18 cellular contexts compared by ENCODE assay signal in genomic region chr15:62464705-62465104, GRCh38.
A peak's percentile ranks its signal among the peaks of the same experiment; 100 is the strongest.
DNase-seq lines count a peak whose midpoint lies in the region; ATAC-seq and TF ChIP-seq lines count a peak whose summit lies in the region.
"Had no signal": no experiment of that assay in that cellular context is flagged by ENCODE, and none has a peak within 500 bp of the region (broad histone marks: within the 10 kb centered on the region; RNA-seq: fewer than 3 reads in every experiment).

No MANE protein-coding gene starts in this region.

- DNase-seq in A172 (ENCODE audit: low spot score) (peak; percentile 34), HFFc6 (peak; percentile 77), astrocyte of the hippocampus (ENCODE audit: low read depth, low spot score) (peak; percentile 81), iris pigment epithelial cell (ENCODE audit: low read depth) (peak; percentile 58), ureter (ENCODE audit: low spot score) (no peak)
- DNase-seq in activated CD4-positive, alpha-beta T cell treated with anti-CD3 and anti-CD28 coated beads, Interleukin-2, amount 50 U/mL, for 1 hour = no peak
- DNase-seq in activated CD4-positive, alpha-beta T cell treated with anti-CD3 and anti-CD28 coated beads, Interleukin-2, amount 10 ng/mL, durations not matched to agents 24 days and 14 days = no peak
- DNase-seq: 8988T; activated CD4-positive, alpha-beta T cell treated with anti-CD3 and anti-CD28 coated beads, Interleukin-2, amount 50 U/mL, for 4 hours; brain microvascular endothelial cell; heart right ventricle; lower lobe of right lung; NCI-H1105; NCI-H446 treated with DMSO at 0.1 percent for 48 hours; pancreas; Peyer's patch had no signal

- H3K36me3 Mint-ChIP-seq in HFFc6 (ENCODE audit: low read depth) = peaks cover 20% of the 10 kb centered on the region
- H3K36me3 Mint-ChIP-seq in activated CD4-positive, alpha-beta T cell treated with anti-CD3 and anti-CD28 coated beads, Interleukin-2, amount 10 ng/mL, durations not matched to agents 24 days and 14 days (ENCODE audit: low read depth) = no peaks in the 10 kb centered on the region

- no peaks in the 10 kb centered on the region for H3K9me3 Mint-ChIP-seq in HFFc6
- H3K9me3 Mint-ChIP-seq in activated CD4-positive, alpha-beta T cell treated with anti-CD3 and anti-CD28 coated beads, Interleukin-2, amount 10 ng/mL, durations not matched to agents 24 days and 14 days = no peaks in the 10 kb centered on the region
- H3K9me3 Mint-ChIP-seq: activated T-helper 2 cell treated with anti-CD3 and anti-CD28 coated beads, Interferon-gamma antibody, Interleukin-2, Interleukin-4, amounts not matched to agents 10 μg/mL and 5 μg/mL and 100 μg/mL, durations not matched to agents 14 hours and 24 hours and 36 hours had no signal

- no peaks in the 10 kb centered on the region for H3K27me3 Mint-ChIP-seq in HFFc6 (ENCODE audit: insufficient read depth)
- no peaks in the 10 kb centered on the region for H3K27me3 Mint-ChIP-seq in activated CD4-positive, alpha-beta T cell treated with anti-CD3 and anti-CD28 coated beads, Interleukin-2, amount 10 ng/mL, durations not matched to agents 24 days and 14 days

- peaks cover 70% of the 10 kb centered on the region for H3K4me1 Mint-ChIP-seq in HFFc6 (ENCODE audit: low read depth)
- no peaks in the 10 kb centered on the region for H3K4me1 Mint-ChIP-seq in activated CD4-positive, alpha-beta T cell treated with anti-CD3 and anti-CD28 coated beads, Interleukin-2, amount 10 ng/mL, durations not matched to agents 24 days and 14 days

- TF ChIP-seq CTCF in HFFc6 (IDR thresholded peaks at IDR 0.05) = no peak

- intact Hi-C loops in activated CD4-positive, alpha-beta T cell treated with anti-CD3 and anti-CD28 coated beads, Interleukin-2, amount 10 ng/mL, durations not matched to agents 24 days and 14 days (cut with micrococcal nuclease) = no loop called here

- peak overlapping the region; percentile 88 for H3K27ac Mint-ChIP-seq in HFFc6
- no peak overlapping the region for H3K27ac Mint-ChIP-seq in activated CD4-positive, alpha-beta T cell treated with anti-CD3 and anti-CD28 coated beads, Interleukin-2, amount 10 ng/mL, durations not matched to agents 24 days and 14 days
- H3K27ac Mint-ChIP-seq: activated T-helper 2 cell treated with anti-CD3 and anti-CD28 coated beads, Interferon-gamma antibody, Interleukin-2, Interleukin-4, amounts not matched to agents 10 μg/mL and 5 μg/mL and 100 μg/mL, durations not matched to agents 14 hours and 24 hours and 36 hours had no signal

- no peak for ATAC-seq in HG02759 (IDR thresholded peaks at IDR 0.05; ENCODE audit: unreplicated experiment)
- ATAC-seq: heart right ventricle, lower lobe of right lung, pancreas had no signal

- H3K4me3 Mint-ChIP-seq in HFFc6 = peak overlapping the region; percentile 86
- no peak overlapping the region for H3K4me3 Mint-ChIP-seq in activated CD4-positive, alpha-beta T cell treated with anti-CD3 and anti-CD28 coated beads, Interleukin-2, amount 10 ng/mL, durations not matched to agents 24 days and 14 days

Comparison
In these comparisons a context has a peak if more than half of its experiments do, and no peak if none do; other contexts are left out.
1. DNase-seq: peak in A172 (single experiment), HFFc6 (single experiment), astrocyte of the hippocampus (single experiment) and iris pigment epithelial cell (single experiment); none in activated CD4-positive, alpha-beta T cell treated with anti-CD3 and anti-CD28 coated beads, Interleukin-2, amount 50 U/mL, for 1 hour (single experiment), ureter (single experiment) and activated CD4-positive, alpha-beta T cell treated with anti-CD3 and anti-CD28 coated beads, Interleukin-2, amount 10 ng/mL, durations not matched to agents 24 days and 14 days (single experiment).